Comparison of ENCODE assay signal across 9 cellular contexts in the genomic region with DNA sequence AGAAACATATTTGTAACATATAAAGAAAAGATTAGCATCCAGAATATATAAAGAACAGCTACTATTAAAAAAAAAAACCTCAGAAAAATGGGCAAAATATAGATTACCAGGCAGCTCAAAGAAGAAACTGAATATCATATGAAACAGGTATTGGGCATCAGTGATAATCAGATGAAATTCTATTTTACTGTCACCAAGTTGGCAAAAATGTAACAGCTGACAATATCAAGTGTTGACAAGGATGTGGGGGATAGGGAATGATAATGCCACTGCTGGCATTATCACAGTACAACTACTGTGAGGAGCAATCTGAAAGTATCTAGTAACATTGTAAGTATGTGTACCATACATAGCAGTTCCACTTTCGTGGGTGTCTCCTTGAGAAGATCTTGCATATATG. TPM values are rescaled to one million over a fixed set of nuclear protein-coding genes. Genes with fewer than 3 reads are reported as not detected.
"Had no signal": no experiment of that assay in that cellular context is flagged by ENCODE, and none has a peak within 500 bp of the region (broad histone marks: within the 10 kb centered on the region; RNA-seq: fewer than 3 reads in every experiment).

No MANE protein-coding gene starts in this region.

- H3K4me3 ChIP-seq: K562 had no signal

- H3K27ac ChIP-seq: HL-60 had no signal

- ATAC-seq: K562 had no signal

- DNase-seq: IMR-90, KBM-7, KG1 had no signal

- FAIRE-seq: HTR-8/SVneo, K562 had no signal

RNA-seq across cellular contexts. Expression of gene AQP8, which starts 55.0 kb away (rescaled TPM):
- total RNA-seq: HT-29, HT1080, IMR-90, K562 had no signal
- polyA plus RNA-seq: IgD-negative memory B cell, IMR-90, K562 had no signal
